In genomic region chr15:34550129-34550528, GRCh38 we compare ENCODE assay signal across 8 cellular contexts. TPM values are rescaled to one million over a fixed set of nuclear protein-coding genes. Genes with fewer than 3 reads are reported as not detected.
DNase-seq lines count a peak whose midpoint lies in the region; ATAC-seq lines count a peak whose summit lies in the region.
"Not testable (repeated sequence)": the region's sequence is repeated elsewhere in the genome, so short reads cannot be mapped to it uniquely, and the experiment has no call there.

No MANE protein-coding gene starts in this region.

- not testable (repeated sequence) for H3K27me3 Mint-ChIP-seq in CD4-positive, CD25-positive, alpha-beta regulatory T cell; activated naive CD8-positive, alpha-beta T cell treated with anti-CD3 and anti-CD28 coated beads, Interleukin-2, amount 10 ng/mL, durations not matched to agents 7 days and 5 days; natural killer cell treated with Interleukin-12 subunit alpha and Interleukin-12 subunit beta and Interleukin-15 and Interleukin-18, amount 100 ng/mL, for 72 hours

- H3K4me1 ChIP-seq in CD4-positive, CD25-positive, alpha-beta regulatory T cell (ENCODE audit: control insufficient read depth, insufficient read depth, low read length, poor library complexity, severe bottlenecking) = not testable (repeated sequence)

- not testable (repeated sequence) for H3K36me3 Mint-ChIP-seq in CD4-positive, CD25-positive, alpha-beta regulatory T cell; activated naive CD8-positive, alpha-beta T cell treated with anti-CD3 and anti-CD28 coated beads, Interleukin-2, amount 10 ng/mL, durations not matched to agents 7 days and 5 days; natural killer cell treated with Interleukin-12 subunit alpha and Interleukin-12 subunit beta and Interleukin-15 and Interleukin-18, amount 100 ng/mL, for 72 hours

- not testable (repeated sequence) for H3K27me3 ChIP-seq in CD4-positive, CD25-positive, alpha-beta regulatory T cell (ENCODE audit: control insufficient read depth, insufficient read depth, low read length)

- DNase-seq in CD4-positive, CD25-positive, alpha-beta regulatory T cell; activated naive CD8-positive, alpha-beta T cell treated with anti-CD3 and anti-CD28 coated beads, Interleukin-2, amount 10 ng/mL, durations not matched to agents 7 days and 5 days; natural killer cell treated with Interleukin-12 subunit alpha and Interleukin-12 subunit beta and Interleukin-15 and Interleukin-18, amount 100 ng/mL, for 72 hours (ENCODE audit: low spot score): not testable (repeated sequence)

- not testable (repeated sequence) for H3K4me3 ChIP-seq in CD4-positive, CD25-positive, alpha-beta regulatory T cell (ENCODE audit: low read depth, low read length)

- not testable (repeated sequence) for H3K4me1 Mint-ChIP-seq in CD4-positive, CD25-positive, alpha-beta regulatory T cell; activated naive CD8-positive, alpha-beta T cell treated with anti-CD3 and anti-CD28 coated beads, Interleukin-2, amount 10 ng/mL, durations not matched to agents 7 days and 5 days; natural killer cell treated with Interleukin-12 subunit alpha and Interleukin-12 subunit beta and Interleukin-15 and Interleukin-18, amount 100 ng/mL, for 72 hours (ENCODE audit: low read depth in 2 of 2)

- peak; percentile 53 to 73 for ATAC-seq in CD4-positive, CD25-positive, alpha-beta regulatory T cell (ENCODE audit: low read depth in 2 of 2)
- ATAC-seq in GM18519 (IDR thresholded peaks at IDR 0.05; ENCODE audit: low FRiP score, unreplicated experiment) (peak; percentile 54), GM19351 (IDR thresholded peaks at IDR 0.05; ENCODE audit: unreplicated experiment) (peak; percentile 56), GM21825 (IDR thresholded peaks at IDR 0.05; ENCODE audit: unreplicated experiment) (peak; percentile 59), HG03196 (IDR thresholded peaks at IDR 0.05; ENCODE audit: unreplicated experiment) (peak; percentile 47)
- ATAC-seq in activated CD4-positive, CD25-positive, alpha-beta regulatory T cell treated with anti-CD3 and anti-CD28 coated beads, Interleukin-2, amount 50 U/mL, for 24 hours = peak; percentile 60 to 68
- ATAC-seq in activated naive CD8-positive, alpha-beta T cell treated with anti-CD3 and anti-CD28 coated beads, Interleukin-2, amount 10 ng/mL, durations not matched to agents 7 days and 5 days (ENCODE audit: low read depth) = peak; percentile 95
- peak; percentile 52 to 59 for ATAC-seq in natural killer cell treated with Interleukin-12 subunit alpha and Interleukin-12 subunit beta and Interleukin-15 and Interleukin-18, amount 100 ng/mL, for 72 hours

- POLR2A ChIA-PET in activated naive CD8-positive, alpha-beta T cell treated with anti-CD3 and anti-CD28 coated beads, Interleukin-2, amount 10 ng/mL, durations not matched to agents 7 days and 5 days (lab: Charles Lee) = not testable (repeated sequence)

- not testable (repeated sequence) for H3K9me3 ChIP-seq in CD4-positive, CD25-positive, alpha-beta regulatory T cell (ENCODE audit: control insufficient read depth in 2 of 2, low read length in 2 of 2)

- H3K27ac Mint-ChIP-seq in CD4-positive, CD25-positive, alpha-beta regulatory T cell; activated naive CD8-positive, alpha-beta T cell treated with anti-CD3 and anti-CD28 coated beads, Interleukin-2, amount 10 ng/mL, durations not matched to agents 7 days and 5 days; natural killer cell treated with Interleukin-12 subunit alpha and Interleukin-12 subunit beta and Interleukin-15 and Interleukin-18, amount 100 ng/mL, for 72 hours: not testable (repeated sequence)

- not testable (repeated sequence) for H3K27ac ChIP-seq in CD4-positive, CD25-positive, alpha-beta regulatory T cell (ENCODE audit: insufficient read depth, low read length, poor library complexity, severe bottlenecking)

- not testable (repeated sequence) for H3K36me3 ChIP-seq in CD4-positive, CD25-positive, alpha-beta regulatory T cell (ENCODE audit: control insufficient read depth, insufficient read depth, low read length)

- not testable (repeated sequence) for H3K4me3 Mint-ChIP-seq in CD4-positive, CD25-positive, alpha-beta regulatory T cell; activated naive CD8-positive, alpha-beta T cell treated with anti-CD3 and anti-CD28 coated beads, Interleukin-2, amount 10 ng/mL, durations not matched to agents 7 days and 5 days; natural killer cell treated with Interleukin-12 subunit alpha and Interleukin-12 subunit beta and Interleukin-15 and Interleukin-18, amount 100 ng/mL, for 72 hours

- not testable (repeated sequence) for H3K9me3 Mint-ChIP-seq in CD4-positive, CD25-positive, alpha-beta regulatory T cell; activated naive CD8-positive, alpha-beta T cell treated with anti-CD3 and anti-CD28 coated beads, Interleukin-2, amount 10 ng/mL, durations not matched to agents 7 days and 5 days; natural killer cell treated with Interleukin-12 subunit alpha and Interleukin-12 subunit beta and Interleukin-15 and Interleukin-18, amount 100 ng/mL, for 72 hours

RNA-seq across cellular contexts. Expression of gene GOLGA8B, which starts 33.3 kb away (rescaled TPM):
- total RNA-seq in CD4-positive, CD25-positive, alpha-beta regulatory T cell = 545 TPM
- 10 to 100 TPM in 2 of 4 donors, 1 to 10 TPM in 2; 5.1 to 14.2 (median 9.6) TPM for polyA plus RNA-seq in CD4-positive, CD25-positive, alpha-beta regulatory T cell
- total RNA-seq in activated naive CD8-positive, alpha-beta T cell treated with anti-CD3 and anti-CD28 coated beads, Interleukin-2, amount 10 ng/mL, durations not matched to agents 7 days and 5 days = 100 to 1,000 TPM; 371 to 410 TPM
- total RNA-seq in natural killer cell treated with Interleukin-12 subunit alpha and Interleukin-12 subunit beta and Interleukin-15 and Interleukin-18, amount 100 ng/mL, for 72 hours = 100 to 1,000 TPM; 115 to 234 TPM
